Comparison of ENCODE assay signal across 1 cellular context in genomic region chr19:34828156-34828555, GRCh38.
TF ChIP-seq lines count a peak whose summit lies in the region.

No MANE protein-coding gene starts in this region.

TF ChIP-seq in HepG2, 621 proteins besides CTCF, POLR2A, EP300 and RAD21 (continued from another document):
- TF ChIP-seq, protein P1, sequence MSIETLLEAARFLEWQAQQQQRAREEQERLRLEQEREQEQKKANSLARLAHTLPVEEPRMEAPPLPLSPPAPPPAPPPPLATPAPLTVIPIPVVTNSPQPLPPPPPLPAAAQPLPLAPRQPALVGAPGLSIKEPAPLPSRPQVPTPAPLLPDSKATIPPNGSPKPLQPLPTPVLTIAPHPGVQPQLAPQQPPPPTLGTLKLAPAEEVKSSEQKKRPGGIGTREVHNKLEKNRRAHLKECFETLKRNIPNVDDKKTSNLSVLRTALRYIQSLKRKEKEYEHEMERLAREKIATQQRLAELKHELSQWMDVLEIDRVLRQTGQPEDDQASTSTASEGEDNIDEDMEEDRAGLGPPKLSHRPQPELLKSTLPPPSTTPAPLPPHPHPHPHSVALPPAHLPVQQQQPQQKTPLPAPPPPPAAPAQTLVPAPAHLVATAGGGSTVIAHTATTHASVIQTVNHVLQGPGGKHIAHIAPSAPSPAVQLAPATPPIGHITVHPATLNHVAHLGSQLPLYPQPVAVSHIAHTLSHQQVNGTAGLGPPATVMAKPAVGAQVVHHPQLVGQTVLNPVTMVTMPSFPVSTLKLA (IDR thresholded peaks at IDR 0.05): peak; percentile 96
- TF ChIP-seq, protein P2, sequence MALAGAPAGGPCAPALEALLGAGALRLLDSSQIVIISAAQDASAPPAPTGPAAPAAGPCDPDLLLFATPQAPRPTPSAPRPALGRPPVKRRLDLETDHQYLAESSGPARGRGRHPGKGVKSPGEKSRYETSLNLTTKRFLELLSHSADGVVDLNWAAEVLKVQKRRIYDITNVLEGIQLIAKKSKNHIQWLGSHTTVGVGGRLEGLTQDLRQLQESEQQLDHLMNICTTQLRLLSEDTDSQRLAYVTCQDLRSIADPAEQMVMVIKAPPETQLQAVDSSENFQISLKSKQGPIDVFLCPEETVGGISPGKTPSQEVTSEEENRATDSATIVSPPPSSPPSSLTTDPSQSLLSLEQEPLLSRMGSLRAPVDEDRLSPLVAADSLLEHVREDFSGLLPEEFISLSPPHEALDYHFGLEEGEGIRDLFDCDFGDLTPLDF (CRISPR knock-in tag; IDR thresholded peaks at IDR 0.05): no peak
- no peak for TF ChIP-seq CEBPB (IDR thresholded peaks at IDR 0.05; ENCODE audit: borderline replicate concordance, low read depth, low read length)
